Comparison of ENCODE assay signal across 10 cellular contexts in genomic region chr2:158460632-158461297, GRCh38. TPM values are rescaled to one million over a fixed set of nuclear protein-coding genes. Genes with fewer than 3 reads are reported as not detected.
DNase-seq lines count a peak whose midpoint lies in the region; ATAC-seq, FAIRE-seq and TF ChIP-seq lines count a peak whose summit lies in the region.
"Had no signal": no experiment of that assay in that cellular context is flagged by ENCODE, and none has a peak within 500 bp of the region (broad histone marks: within the 10 kb centered on the region; RNA-seq: fewer than 3 reads in every experiment).

No MANE protein-coding gene starts in this region.

- TF ChIP-seq POLR2A in GM12878 (IDR thresholded peaks at IDR 0.05; ENCODE audit: low read depth, low read length), result no peak

- H3K9ac ChIP-seq in GM12878 (ENCODE audit: control insufficient read depth, insufficient read depth, low read length), result no peak overlapping the region

- POLR2A ChIA-PET in BJ (lab: Charles Lee) (no interaction called here), GM12878 (lab: Charles Lee) (interaction anchor here (0.6 kb wide), 1 partner anchor 38 kb away, joined by 6 read pairs; no protein-coding TSS in a partner anchor)

- ATAC-seq in GM12878 (no peak), GM18520 (IDR thresholded peaks at IDR 0.05; ENCODE audit: unreplicated experiment) (no peak), HG02642 (IDR thresholded peaks at IDR 0.05; ENCODE audit: poor library complexity, unreplicated experiment) (no peak)
- ATAC-seq: stimulated activated memory B cell treated with anti-CD40 and anti-IgM and Interleukin-4, amounts not matched to agents 10 μg/mL and 1 μg/mL and 100 μg/mL, for 72 hours had no signal

- no peak for TF ChIP-seq EP300 in GM12878 (IDR thresholded peaks at IDR 0.05; ENCODE audit: borderline replicate concordance in 1 of 2, control insufficient read depth in 1 of 2, low read depth in 2 of 2, low read length in 2 of 2)

- H3K79me2 ChIP-seq in GM12878 (ENCODE audit: control insufficient read depth, insufficient read depth, low read length), result peaks cover 22% of the 10 kb centered on the region

- DNase-seq in BJ (ENCODE audit: low read depth) (no peak), HCEC 1CT (peak; percentile 12), GM12878 (ENCODE audit: low read depth, low spot score) (no peak), lung microvascular endothelial cell (ENCODE audit: low read depth in 2 of 2) (peak; percentile 5 to 14), BE2C (no peak), NCI-H146 (lab: John Stamatoyannopoulos, UW) (no peak)

- 39% methylated on average over 3 of the region's 3 CpGs for WGBS in GM12878 (ENCODE audit: insufficient coverage, insufficient replicate concordance, low lambda C conversion rate, missing lambda C conversion rate)

- peak; percentile 70 for FAIRE-seq in GM12878 (lab: Jason Lieb, UNC)

- H3K4me1 ChIP-seq in GM12878 (ENCODE audit: control insufficient read depth, insufficient read depth, low read length) (peaks cover 5% of the 10 kb centered on the region; the same call in 1 of the 2 replicates), BE2C (no peaks in the 10 kb centered on the region)

- H3K27me3 ChIP-seq in BJ (ENCODE audit: control insufficient read depth, insufficient read depth, low read length) (no peaks in the 10 kb centered on the region), GM12878 (replicated peaks in 1 of 2; ENCODE audit: control insufficient read depth in 2 of 2, insufficient read depth in 2 of 2, low read length in 1 of 2) (no peaks in the 10 kb centered on the region), BE2C (0 out of 2 replicates have a peak, but pooled peaks cover 3% of the 10 kb centered on the region)

- RAD21 ChIA-PET in GM12878 (lab: Charles Lee; ENCODE audit: unreplicated experiment), result interaction anchor here (1.1 kb wide), 1 partner anchor 251 kb away, joined by 3 read pairs; no protein-coding TSS in a partner anchor

- TF ChIP-seq CTCF in BJ (IDR thresholded peaks at IDR 0.05; ENCODE audit: insufficient read depth, low read depth, low read length), result 0 out of 2 replicates have a peak, but pooled peaks have one; percentile 18
- TF ChIP-seq CTCF in GM12878 (IDR thresholded peaks at IDR 0.05 in 2 of 3, conservative IDR thresholded peaks at IDR 0.05 in 1 of 3; ENCODE audit: control insufficient read depth in 2 of 3, extremely low read depth in 1 of 3, insufficient read depth in 1 of 3, low read depth in 3 of 3, low read length in 3 of 3), result peak in 2 of 3 experiments; percentile 26 to 32; a peak in 3 of 6 replicates
- no peak; the same call in 1 of the 2 replicates for TF ChIP-seq CTCF in BE2C (IDR thresholded peaks at IDR 0.05; ENCODE audit: low read depth, low read length)

- CTCF ChIA-PET in BJ (lab: Yijun Ruan, JAX), result no interaction called here
- CTCF ChIA-PET in GM12878 (lab: Yijun Ruan, JAX), result interaction anchor here (0.9 kb wide), 1 partner anchor 294 kb away, joined by 4 read pairs; no protein-coding TSS in a partner anchor

- no TSS peak for BruUV-seq in GM12878 (replicated peaks; lab: Mats Ljungman, UMichigan)

- in situ Hi-C loops in GM12878 (cut with MboI), result no loop called here

- H3K36me3 ChIP-seq in BJ (ENCODE audit: control insufficient read depth, insufficient read depth, low read length), result no peaks in the 10 kb centered on the region
- no peaks in the 10 kb centered on the region for H3K36me3 ChIP-seq in GM12878 (ENCODE audit: control insufficient read depth in 2 of 2, insufficient read depth in 2 of 2, low read length in 1 of 2)
- no peaks in the 10 kb centered on the region for H3K36me3 ChIP-seq in BE2C

- peak; percentile 43 for TF ChIP-seq RAD21 in GM12878 (IDR thresholded peaks at IDR 0.05; ENCODE audit: insufficient read depth, low read depth, low read length)

- peak overlapping the region; percentile 20 for H2AFZ ChIP-seq in GM12878 (ENCODE audit: control insufficient read depth, low read depth, low read length)

- intact Hi-C loops in GM12878 (cut with micrococcal nuclease; ENCODE audit: unreplicated experiment), result loop anchor here (5.0 kb wide), 1 partner anchor 292 kb away; no protein-coding TSS in a partner anchor

- H3K9me3 ChIP-seq in GM12878 (replicated peaks; ENCODE audit: control insufficient read depth, insufficient read depth, low read length) (no peaks in the 10 kb centered on the region), BE2C (no peaks in the 10 kb centered on the region)

- SMC1A ChIA-PET in GM12878 (lab: Charles Lee; ENCODE audit: uncharacterized antibody, unreplicated experiment), result no interaction called here

- no peak overlapping the region for H3K27ac ChIP-seq in GM12878 (ENCODE audit: control insufficient read depth, insufficient read depth)
- H3K27ac ChIP-seq: epithelial cell of prostate had no signal

- H4K20me1 ChIP-seq in GM12878 (ENCODE audit: control insufficient read depth, insufficient read depth), result no peaks in the 10 kb centered on the region

- no peak overlapping the region for H3K4me3 ChIP-seq in BJ (ENCODE audit: low read depth, low read length)
- peak overlapping the region; percentile 33; the same call in 1 of the 2 replicates for H3K4me3 ChIP-seq in GM12878
- H3K4me3 ChIP-seq in BE2C (ENCODE audit: low read depth, low read length), result no peak overlapping the region

- peak overlapping the region; percentile 53 for H3K4me2 ChIP-seq in GM12878 (ENCODE audit: control insufficient read depth, insufficient read depth)

TF ChIP-seq in GM12878, 131 proteins besides CTCF, POLR2A, EP300 and RAD21:
- TF ChIP-seq IRF4 (IDR thresholded peaks at IDR 0.05; ENCODE audit: low read depth, low read length) (peak; percentile 56; the same call in 1 of the 2 replicates), MEF2A (IDR thresholded peaks at IDR 0.05; ENCODE audit: insufficient read depth, low read depth, low read length) (0 out of 2 replicates have a peak, but pooled peaks have one; percentile 37), TCF12 (IDR thresholded peaks at IDR 0.05; ENCODE audit: low read depth, low read length) (no peak), JUNB (IDR thresholded peaks at IDR 0.05) (peak; percentile 62), CBFB (IDR thresholded peaks at IDR 0.05; ENCODE audit: low read depth) (no peak), EED (IDR thresholded peaks at IDR 0.05; ENCODE audit: low read depth) (no peak)
TF ChIP-seq in GM12878: peak in this region for 3.

RNA-seq across cellular contexts. Expression of gene PKP4, which starts 4.0 kb away (rescaled TPM):
- 47.0 and 48.4 TPM in 2 replicates for polyA plus RNA-seq in BJ (2011; rRNA removed)
- 83.7 and 101 TPM in 2 replicates for polyA minus RNA-seq in BJ (2011; rRNA and poly(A)+ RNA removed)
- total RNA-seq in GM12878 (2013; cell fraction: nucleolus; rRNA removed), result 123 and 148 TPM in 2 replicates
- 18.3 and 21.1 TPM in 2 replicates for total RNA-seq in GM12878 (2014; rRNA removed)
- total RNA-seq in GM12878 (2014; rRNA removed; fragmentation: Illumina TruSeq; extraction: Trizol), result 18.6 and 19.8 TPM in 2 replicates
- 23.7 and 24.5 TPM in 2 replicates for total RNA-seq in GM12878 (2021)
- polyA plus RNA-seq in GM12878 (2011; ENCODE audit: low read depth), result 5.7 TPM
- 32.8 and 35.8 TPM in 2 replicates for polyA plus RNA-seq in GM12878 (2011; rRNA removed)
- 27.0 and 27.7 TPM in 2 replicates for polyA plus RNA-seq in GM12878 (2011; cell fraction: cytosol; rRNA removed)
- polyA plus RNA-seq in GM12878 (2011; cell fraction: nucleus; rRNA removed), result 72.3 and 76.6 TPM in 2 replicates
- polyA plus RNA-seq in GM12878 (2012), result 7.1 and 11.3 TPM in 2 replicates
- polyA plus RNA-seq in GM12878 (2014; fragmentation: Illumina TruSeq; extraction: Trizol), result 21.9 and 27.9 TPM in 2 replicates
- 1 to 10 TPM; 5.2 to 7.2 TPM for polyA plus RNA-seq in GM12878 (2014; fragmentation: Nextera tagmentation; extraction: Ambion mirVana)
- polyA plus RNA-seq in GM12878 (2014; rRNA removed), result 14.9 and 17.1 TPM in 2 replicates
- polyA plus RNA-seq in GM12878 (2016; fragmentation: Nextera tagmentation; extraction: Ambion mirVana), result 1 to 10 TPM; 4.8 to 5.2 TPM
- 60.8 and 63.2 TPM in 2 replicates for polyA minus RNA-seq in GM12878 (2011; rRNA and poly(A)+ RNA removed)
- polyA minus RNA-seq in GM12878 (2011; cell fraction: cytosol; rRNA and poly(A)+ RNA removed), result 21.4 and 21.8 TPM in 2 replicates
- 43.6 and 71.9 TPM in 2 replicates for polyA minus RNA-seq in GM12878 (2011; cell fraction: nucleus; rRNA and poly(A)+ RNA removed)
- total RNA-seq in lung microvascular endothelial cell, result 27.9 and 43.7 TPM in 2 replicates
- 14.0 TPM for polyA plus RNA-seq in BE2C (2012; ENCODE audit: insufficient read depth, insufficient read length, low read depth)

RNA-seq across cellular contexts. Expression of gene CCDC148, which starts 4.2 kb away (rescaled TPM):
- polyA plus RNA-seq in BJ (2011; rRNA removed), result 0.67 and 0.75 TPM in 2 replicates
- 2.7 and 3.2 TPM in 2 replicates for polyA minus RNA-seq in BJ (2011; rRNA and poly(A)+ RNA removed)
- 1.9 and 3.0 TPM in 2 replicates for total RNA-seq in GM12878 (2013; cell fraction: nucleolus; rRNA removed)
- not detected in 2 replicates for total RNA-seq in GM12878 (2014; rRNA removed)
- 0.14 TPM in 1 of 2 replicates, not detected in the other for total RNA-seq in GM12878 (2014; rRNA removed; fragmentation: Illumina TruSeq; extraction: Trizol)
- not detected in 2 replicates for total RNA-seq in GM12878 (2021)
- polyA plus RNA-seq in GM12878 (2011; ENCODE audit: low read depth), result not detected
- 0.30 and 0.65 TPM in 2 replicates for polyA plus RNA-seq in GM12878 (2011; rRNA removed)
- polyA plus RNA-seq in GM12878 (2011; cell fraction: cytosol; rRNA removed), result 0.09 and 0.35 TPM in 2 replicates
- polyA plus RNA-seq in GM12878 (2011; cell fraction: nucleus; rRNA removed), result 0.48 and 0.61 TPM in 2 replicates
- polyA plus RNA-seq in GM12878 (2012), result not detected in 2 replicates
- not detected in 2 replicates for polyA plus RNA-seq in GM12878 (2014; fragmentation: Illumina TruSeq; extraction: Trizol)
- polyA plus RNA-seq in GM12878 (2014; fragmentation: Nextera tagmentation; extraction: Ambion mirVana), result under 1 TPM in 1 of 2 experiments, not detected in 1; 0.18 TPM
- not detected in 2 replicates for polyA plus RNA-seq in GM12878 (2014; rRNA removed)
- polyA plus RNA-seq in GM12878 (2016; fragmentation: Nextera tagmentation; extraction: Ambion mirVana), result under 1 TPM in 1 of 2 experiments, not detected in 1; 0.07 TPM
- polyA minus RNA-seq in GM12878 (2011; rRNA and poly(A)+ RNA removed), result 0.44 and 1.1 TPM in 2 replicates
- polyA minus RNA-seq in GM12878 (2011; cell fraction: cytosol; rRNA and poly(A)+ RNA removed), result not detected in 2 replicates
- 0.86 and 2.1 TPM in 2 replicates for polyA minus RNA-seq in GM12878 (2011; cell fraction: nucleus; rRNA and poly(A)+ RNA removed)
- total RNA-seq in lung microvascular endothelial cell, result 0.20 and 0.22 TPM in 2 replicates
- polyA plus RNA-seq in BE2C (2012; ENCODE audit: insufficient read depth, insufficient read length, low read depth), result not detected

Comparison
In these comparisons a context has a peak if more than half of its experiments do, and no peak if none do; other contexts are left out.
1. DNase-seq: peak in HCEC 1CT (single experiment) and lung microvascular endothelial cell (2 of 2); none in BJ (single experiment), GM12878 (single experiment), BE2C (single experiment) and NCI-H146 (single experiment).